Comparison of ENCODE assay signal across 27 cellular contexts in genomic region chr9:105712773-105713172, GRCh38. TPM values are rescaled to one million over a fixed set of nuclear protein-coding genes. Genes with fewer than 3 reads are reported as not detected.
DNase-seq lines count a peak whose midpoint lies in the region; ATAC-seq, FAIRE-seq and TF ChIP-seq lines count a peak whose summit lies in the region.
"Had no signal": no experiment of that assay in that cellular context is flagged by ENCODE, and none has a peak within 500 bp of the region (broad histone marks: within the 10 kb centered on the region; RNA-seq: fewer than 3 reads in every experiment).

No MANE protein-coding gene starts in this region.

- TF ChIP-seq CTCF in K562 (IDR thresholded peaks at IDR 0.05 in 2 of 3, conservative IDR thresholded peaks at IDR 0.05 in 1 of 3; ENCODE audit: insufficient read depth in 2 of 3, low read depth in 1 of 3, low read length in 3 of 3) = no peak

- H3K27ac ChIP-seq in K562 (ENCODE audit: extremely low read depth, low read depth, low read length) = no peak overlapping the region
- no peak overlapping the region for H3K27ac ChIP-seq in naive thymus-derived CD4-positive, alpha-beta T cell (ENCODE audit: low read depth, low read length)
- H3K27ac ChIP-seq in aorta (ENCODE audit: low read depth in 1 of 2, low read length in 2 of 2) = no peak overlapping the region
- H3K27ac ChIP-seq: C4-2B, RWPE1, SK-N-MC had no signal

- H3K4me3 ChIP-seq in K562 = no peak overlapping the region
- H3K4me3 ChIP-seq in naive thymus-derived CD4-positive, alpha-beta T cell (ENCODE audit: low read length) = no peak overlapping the region
- H3K4me3 ChIP-seq in aorta (ENCODE audit: low read length in 2 of 2) = no peak overlapping the region
- H3K4me3 ChIP-seq: SK-N-MC had no signal

- H3K9me3 ChIP-seq in K562 (replicated peaks; ENCODE audit: control insufficient read depth, insufficient read depth, low read depth, low read length) = no peaks in the 10 kb centered on the region
- no peaks in the 10 kb centered on the region for H3K9me3 ChIP-seq in naive thymus-derived CD4-positive, alpha-beta T cell (ENCODE audit: control insufficient read depth in 2 of 3, low read length in 3 of 3)
- H3K9me3 ChIP-seq in aorta (ENCODE audit: control insufficient read depth, low read length) = no peaks in the 10 kb centered on the region

- POLR2A ChIA-PET in K562 (lab: Yijun Ruan, JAX) = no interaction called here
- POLR2A ChIA-PET in naive thymus-derived CD4-positive, alpha-beta T cell (lab: Charles Lee) = no interaction called here

- peaks cover 17% of the 10 kb centered on the region; the same call in 2 of the 3 replicates for H3K36me3 ChIP-seq in K562 (ENCODE audit: control insufficient read depth, insufficient read depth, low read length)
- peaks cover 0 to 20% (median 0%) of the 10 kb centered on the region in 3 experiments for H3K36me3 ChIP-seq in naive thymus-derived CD4-positive, alpha-beta T cell (ENCODE audit: control insufficient read depth in 2 of 3, insufficient read depth in 3 of 3, low read length in 3 of 3)
- H3K36me3 ChIP-seq in aorta (ENCODE audit: control insufficient read depth in 1 of 2, insufficient read depth in 2 of 2, low read length in 1 of 2) = no peaks in the 10 kb centered on the region

- DNase-seq in stimulated activated naive CD8-positive, alpha-beta T cell treated with anti-CD3 and anti-CD28 coated beads, Interleukin-15, amount 100 ng/mL, for 72 hours = no peak
- no peak for DNase-seq in stimulated activated naive CD8-positive, alpha-beta T cell treated with anti-CD3 and anti-CD28 coated beads, Interleukin-15, Interleukin-2, amounts not matched to agents 100 U/mL and 50 U/mL, for 24 hours
- DNase-seq in K562 (ENCODE audit: extremely low read depth in 1 of 4, low spot score in 3 of 4) (no peak), aorta (no peak), NCI-H2171 treated with DMSO at 0.1 percent for 48 hours (lab: John Stamatoyannopoulos, UW) (no peak), NCI-H524 treated with DMSO at 0.1 percent for 48 hours (lab: John Stamatoyannopoulos, UW) (no peak), NCI-H226 (no peak)
- DNase-seq in naive thymus-derived CD4-positive, alpha-beta T cell = no peak
- DNase-seq: CD8-positive, alpha-beta T cell; DMS79 treated with DMSO at 0.1 percent for 48 hours; GF-D8; GOT3; HCEC 1CT; NCI-H2029; NCI-H69; SIG-M5 had no signal

- FAIRE-seq in K562 (lab: Jason Lieb, UNC) = no peak
- FAIRE-seq: GM12891 had no signal

- peaks cover 0 to 20% (median 12%) of the 10 kb centered on the region in 5 donors for H3K36me3 Mint-ChIP-seq in naive thymus-derived CD4-positive, alpha-beta T cell

- no peaks in the 10 kb centered on the region for H3K9me3 Mint-ChIP-seq in stimulated activated naive CD8-positive, alpha-beta T cell treated with anti-CD3 and anti-CD28 coated beads, Interleukin-15, amount 100 ng/mL, for 72 hours
- H3K9me3 Mint-ChIP-seq in naive thymus-derived CD4-positive, alpha-beta T cell = no peaks in the 10 kb centered on the region
- H3K9me3 Mint-ChIP-seq: CD8-positive, alpha-beta T cell had no signal

- no peak overlapping the region for H3K4me2 ChIP-seq in K562 (ENCODE audit: insufficient read depth, low read length)

- TF ChIP-seq RAD21 in K562 (CRISPR knock-in tag; conservative IDR thresholded peaks at IDR 0.05 in 1 of 2, IDR thresholded peaks at IDR 0.05 in 1 of 2) = no peak

- CTCF ChIA-PET in K562 (lab: Yijun Ruan, JAX; ENCODE audit: low intra/inter-chr PET ratio) = no interaction called here
- CTCF ChIA-PET in naive thymus-derived CD4-positive, alpha-beta T cell (lab: Charles Lee) = no interaction called here

- H4K20me1 ChIP-seq in K562 (replicated peaks; ENCODE audit: control insufficient read depth, insufficient read depth, low read length) = no peaks in the 10 kb centered on the region

- TF ChIP-seq EP300 in K562 (IDR thresholded peaks at IDR 0.05; ENCODE audit: low read length) = no peak

- in situ Hi-C loops in K562 (cut with MboI) = loop anchor here (10.0 kb wide), 1 partner anchor 98 kb away; no protein-coding TSS in a partner anchor

- H3K9ac ChIP-seq in K562 (ENCODE audit: insufficient read depth in 1 of 2, low read depth in 2 of 2, low read length in 2 of 2) = no peak overlapping the region

- no peak overlapping the region for H2AFZ ChIP-seq in K562 (ENCODE audit: low read depth, low read length)

- H3K9me1 ChIP-seq in K562 (ENCODE audit: control insufficient read depth, insufficient read depth, low read length) = no peaks in the 10 kb centered on the region

- no TSS peak for BruUV-seq in K562 (replicated peaks; lab: Mats Ljungman, UMichigan)

- peak; percentile 28 for ATAC-seq in stimulated activated naive CD8-positive, alpha-beta T cell treated with anti-CD3 and anti-CD28 coated beads, Interleukin-15, amount 100 ng/mL, for 72 hours
- ATAC-seq in stimulated activated naive CD8-positive, alpha-beta T cell treated with anti-CD3 and anti-CD28 coated beads, Interleukin-15, Interleukin-2, amounts not matched to agents 100 U/mL and 50 U/mL, for 24 hours = no peak
- ATAC-seq in K562 = no peak
- peak; percentile 26 for ATAC-seq in naive thymus-derived CD4-positive, alpha-beta T cell
- peak; percentile 19 for ATAC-seq in aorta (ENCODE audit: low FRiP score)
- ATAC-seq: CD8-positive, alpha-beta T cell; Panc1 had no signal

- H3K4me1 Mint-ChIP-seq in stimulated activated naive CD8-positive, alpha-beta T cell treated with anti-CD3 and anti-CD28 coated beads, Interleukin-15, amount 100 ng/mL, for 72 hours = no peaks in the 10 kb centered on the region
- H3K4me1 Mint-ChIP-seq in naive thymus-derived CD4-positive, alpha-beta T cell = peaks cover 0 to 20% (median 11%) of the 10 kb centered on the region in 7 donors

- H3K4me1 ChIP-seq in K562 (replicated peaks in 1 of 2; ENCODE audit: control insufficient read depth in 2 of 2, insufficient read depth in 2 of 2, low read length in 2 of 2) = peaks cover 0 to 14% of the 10 kb centered on the region in 2 experiments; a peak in 1 of 5 replicates
- H3K4me1 ChIP-seq in naive thymus-derived CD4-positive, alpha-beta T cell (ENCODE audit: control insufficient read depth in 2 of 2, insufficient read depth in 2 of 2, low read length in 2 of 2) = no peaks in the 10 kb centered on the region
- no peaks in the 10 kb centered on the region for H3K4me1 ChIP-seq in aorta (ENCODE audit: control insufficient read depth in 1 of 2, insufficient read depth in 2 of 2, low read length in 2 of 2)

- no peak overlapping the region for H3K27ac Mint-ChIP-seq in stimulated activated naive CD8-positive, alpha-beta T cell treated with anti-CD3 and anti-CD28 coated beads, Interleukin-15, amount 100 ng/mL, for 72 hours
- no peak overlapping the region for H3K27ac Mint-ChIP-seq in naive thymus-derived CD4-positive, alpha-beta T cell
- H3K27ac Mint-ChIP-seq: CD8-positive, alpha-beta T cell had no signal

- 77% methylated on average over 5 of the region's 6 CpGs for WGBS in K562 (ENCODE audit: insufficient coverage, low coverage, missing lambda C conversion rate)
- 82 to 86% methylated on average over 4 to 6 of the region's 6 CpGs for WGBS in aorta, 2 donors

- H3K4me3 Mint-ChIP-seq in stimulated activated naive CD8-positive, alpha-beta T cell treated with anti-CD3 and anti-CD28 coated beads, Interleukin-15, amount 100 ng/mL, for 72 hours = no peak overlapping the region
- H3K4me3 Mint-ChIP-seq in naive thymus-derived CD4-positive, alpha-beta T cell = no peak overlapping the region
- H3K4me3 Mint-ChIP-seq: CD8-positive, alpha-beta T cell had no signal

- 0 out of 3 replicates have a peak, but pooled peaks cover 4% of the 10 kb centered on the region for H3K79me2 ChIP-seq in K562 (ENCODE audit: control insufficient read depth, insufficient read depth, low read length)

- no peak for TF ChIP-seq POLR2A in K562 (conservative IDR thresholded peaks at IDR 0.05)

- intact Hi-C loops in K562 (cut with micrococcal nuclease) (no loop called here), aorta (cut with DNase I) (no loop called here)
- intact Hi-C loops in naive thymus-derived CD4-positive, alpha-beta T cell (cut with micrococcal nuclease) = no loop called here

- H3K27me3 ChIP-seq in K562 (ENCODE audit: control insufficient read depth in 2 of 2, insufficient read depth in 2 of 2, low read length in 2 of 2) = no peaks in the 10 kb centered on the region
- H3K27me3 ChIP-seq in naive thymus-derived CD4-positive, alpha-beta T cell (ENCODE audit: control insufficient read depth in 2 of 2, insufficient read depth in 2 of 2, low read length in 2 of 2) = no peaks in the 10 kb centered on the region
- no peaks in the 10 kb centered on the region for H3K27me3 ChIP-seq in aorta (ENCODE audit: control insufficient read depth in 1 of 2, insufficient read depth in 2 of 2, low read length in 1 of 2)

- no peaks in the 10 kb centered on the region for H3K27me3 Mint-ChIP-seq in stimulated activated naive CD8-positive, alpha-beta T cell treated with anti-CD3 and anti-CD28 coated beads, Interleukin-15, amount 100 ng/mL, for 72 hours
- no peaks in the 10 kb centered on the region for H3K27me3 Mint-ChIP-seq in naive thymus-derived CD4-positive, alpha-beta T cell

RNA-seq across cellular contexts. Expression of gene TMEM38B, which starts 18.4 kb away (rescaled TPM):
- total RNA-seq in K562 (2011; cell fraction: chromatin; rRNA removed; ENCODE audit: low replicate concordance) = 41.8 and 56.7 TPM in 2 replicates
- total RNA-seq in K562 (2011; cell fraction: nucleolus; rRNA removed) = 52.4 and 57.4 TPM in 2 replicates
- total RNA-seq in K562 (2011; cell fraction: nucleoplasm; rRNA removed) = 60.9 and 68.8 TPM in 2 replicates
- total RNA-seq in K562 (2014; rRNA removed) (37.1 and 38.5 TPM in 2 replicates), K562 (2014; rRNA removed; fragmentation: Illumina TruSeq; extraction: Trizol) (37.0 and 39.7 TPM in 2 replicates), K562 (2015; rRNA removed; fragmentation: Illumina TruSeq; extraction: Trizol) (22.3 and 26.0 TPM in 2 replicates), K562 (2021) (46.3 and 52.9 TPM in 2 replicates), aorta (10 to 100 TPM in 1 of 2 donors, 1 to 10 TPM in 1; 9.8 to 10.5 TPM)
- polyA plus RNA-seq in K562 (2011; rRNA removed) (42.1 and 54.9 TPM in 2 replicates), K562 (2014; fragmentation: Illumina TruSeq; extraction: Trizol) (26.6 and 34.6 TPM in 2 replicates), K562 (2014; fragmentation: Nextera tagmentation; extraction: Ambion mirVana) (10 to 100 TPM; 42.0 to 57.5 TPM), K562 (2014; rRNA removed) (26.4 and 30.9 TPM in 2 replicates), aorta (1 to 10 TPM; 3.9 to 4.2 TPM)
- polyA plus RNA-seq in K562 (2011; cell fraction: cytosol; rRNA removed) = 27.6 and 38.7 TPM in 2 replicates
- polyA plus RNA-seq in K562 (2011; cell fraction: nucleus; rRNA removed) = 13.4 and 15.0 TPM in 2 replicates
- polyA plus RNA-seq in K562 (2012) = 22.3 and 31.3 TPM in 2 replicates
- 61.1 and 62.1 TPM in 2 replicates for polyA minus RNA-seq in K562 (2011; rRNA and poly(A)+ RNA removed)
- 45.0 and 51.4 TPM in 2 replicates for polyA minus RNA-seq in K562 (2011; cell fraction: cytosol; rRNA and poly(A)+ RNA removed)
- 42.4 and 53.4 TPM in 2 replicates for polyA minus RNA-seq in K562 (2011; cell fraction: nucleus; rRNA and poly(A)+ RNA removed)
- total RNA-seq in naive thymus-derived CD4-positive, alpha-beta T cell = 10 to 100 TPM in 4 of 5 experiments, 1 to 10 TPM in 1; 5.8 to 21.0 (median 15.2) TPM
- 10 to 100 TPM; 20.4 to 31.4 TPM for polyA plus RNA-seq in naive thymus-derived CD4-positive, alpha-beta T cell

RNA-seq across cellular contexts. Expression of gene TAL2, which starts 50.5 kb away (rescaled TPM):
- 1.8 and 2.1 TPM in 2 replicates for total RNA-seq in K562 (2011; cell fraction: chromatin; rRNA removed; ENCODE audit: low replicate concordance)
- 0.92 and 1.0 TPM in 2 replicates for total RNA-seq in K562 (2011; cell fraction: nucleolus; rRNA removed)
- total RNA-seq in K562 (2011; cell fraction: nucleoplasm; rRNA removed) = 0.95 and 1.1 TPM in 2 replicates
- not detected in 2 replicates for total RNA-seq in K562 (2014; rRNA removed)
- total RNA-seq in K562 (2014; rRNA removed; fragmentation: Illumina TruSeq; extraction: Trizol) = 0.86 and 1.7 TPM in 2 replicates
- total RNA-seq in K562 (2015; rRNA removed; fragmentation: Illumina TruSeq; extraction: Trizol) = 0.25 TPM in 1 of 2 replicates, not detected in the other
- 0.51 and 0.89 TPM in 2 replicates for total RNA-seq in K562 (2021)
- 1.2 and 1.5 TPM in 2 replicates for polyA plus RNA-seq in K562 (2011; rRNA removed)
- 0.77 and 1.6 TPM in 2 replicates for polyA plus RNA-seq in K562 (2011; cell fraction: cytosol; rRNA removed)
- polyA plus RNA-seq in K562 (2011; cell fraction: nucleus; rRNA removed) = 0.48 and 1.4 TPM in 2 replicates
- polyA plus RNA-seq in K562 (2012) = 0.82 and 1.0 TPM in 2 replicates
- 0.74 and 0.94 TPM in 2 replicates for polyA plus RNA-seq in K562 (2014; fragmentation: Illumina TruSeq; extraction: Trizol)
- 1 to 10 TPM; 2.9 to 3.7 TPM for polyA plus RNA-seq in K562 (2014; fragmentation: Nextera tagmentation; extraction: Ambion mirVana)
- polyA plus RNA-seq in K562 (2014; rRNA removed) = 0.21 and 0.47 TPM in 2 replicates
- polyA minus RNA-seq in K562 (2011; rRNA and poly(A)+ RNA removed) = 0.81 and 1.4 TPM in 2 replicates
- polyA minus RNA-seq in K562 (2011; cell fraction: cytosol; rRNA and poly(A)+ RNA removed) = not detected in 2 replicates
- polyA minus RNA-seq in K562 (2011; cell fraction: nucleus; rRNA and poly(A)+ RNA removed) = not detected in 2 replicates
- total RNA-seq in naive thymus-derived CD4-positive, alpha-beta T cell = under 1 TPM in 1 of 5 experiments, not detected in 4; 0.36 TPM
- not detected for polyA plus RNA-seq in naive thymus-derived CD4-positive, alpha-beta T cell
- not detected for total RNA-seq in aorta
- polyA plus RNA-seq in aorta = not detected
- total RNA-seq: A673; CD8-positive, alpha-beta T cell; HT-29; LHCN-M2; MCF 10A; NCI-H460; OCI-LY7 had no signal

Comparison
In these comparisons a context has a peak if more than half of its experiments do, and no peak if none do; other contexts are left out.
1. ATAC-seq: peak in stimulated activated naive CD8-positive, alpha-beta T cell treated with anti-CD3 and anti-CD28 coated beads, Interleukin-15, amount 100 ng/mL, for 72 hours (single experiment), naive thymus-derived CD4-positive, alpha-beta T cell (single experiment) and aorta (single experiment); none in stimulated activated naive CD8-positive, alpha-beta T cell treated with anti-CD3 and anti-CD28 coated beads, Interleukin-15, Interleukin-2, amounts not matched to agents 100 U/mL and 50 U/mL, for 24 hours (single experiment) and K562 (single experiment).